ENCODE assay signal across 24 cellular contexts in genomic region chr10:132522521-132523411, GRCh38. TPM values are rescaled to one million over a fixed set of nuclear protein-coding genes. Genes with fewer than 3 reads are reported as not detected.
A peak's percentile ranks its signal among the peaks of the same experiment; 100 is the strongest.
DNase-seq lines count a peak whose midpoint lies in the region; ATAC-seq, FAIRE-seq and TF ChIP-seq lines count a peak whose summit lies in the region.
"Had no signal": no experiment of that assay in that cellular context is flagged by ENCODE, and none has a peak within 500 bp of the region (broad histone marks: within the 10 kb centered on the region; RNA-seq: fewer than 3 reads in every experiment).

No MANE protein-coding gene starts in this region.

- no peak overlapping the region for H4K8ac ChIP-seq in neuronal stem cell (ENCODE audit: low read depth, low read length)

- H4K91ac ChIP-seq in neuronal stem cell (ENCODE audit: low read depth, low read length, poor library complexity) = no peak overlapping the region

- H3K27me3 Mint-ChIP-seq in chondrocyte (ENCODE audit: low read depth) = peaks cover 6% of the 10 kb centered on the region

- H3K9ac ChIP-seq in neuronal stem cell (ENCODE audit: low read depth, low read length, poor library complexity) = no peak overlapping the region
- H3K9ac ChIP-seq: GM23248 had no signal

- H3K36me3 Mint-ChIP-seq in chondrocyte (ENCODE audit: low read depth) = no peaks in the 10 kb centered on the region
- H3K36me3 Mint-ChIP-seq: T-cell, type B pancreatic cell had no signal

- no peak for TF ChIP-seq POLR2A in uterus (IDR thresholded peaks at IDR 0.05)

- H2AFZ ChIP-seq in neuronal stem cell (ENCODE audit: low read length) = no peak overlapping the region
- H2AFZ ChIP-seq: GM23248 had no signal

- H3K9me3 ChIP-seq in neuronal stem cell (replicated peaks in 1 of 2; ENCODE audit: control insufficient read depth in 2 of 2, insufficient read depth in 1 of 2, low read depth in 1 of 2, low read length in 2 of 2) (peaks cover 2 to 4% of the 10 kb centered on the region in 2 donors), uterus (no peaks in the 10 kb centered on the region)
- H3K9me3 ChIP-seq: breast epithelium, psoas muscle had no signal

- H2AK5ac ChIP-seq in neuronal stem cell (ENCODE audit: low read depth, low read length) = no peak overlapping the region

- no peak overlapping the region for H3K4me3 Mint-ChIP-seq in chondrocyte (ENCODE audit: unreplicated experiment)
- H3K4me3 Mint-ChIP-seq: activated T-helper 17 cell treated with anti-CD3 and anti-CD28 coated beads, Interleukin-2, amount 50 U/mL, for 72 hours; CD4-positive, alpha-beta T cell; dendritic cell treated with granulocyte-macrophage colony-stimulating factor and Interleukin-4, amounts not matched to agents 40 ng/mL and 50 ng/mL, for 4 days; nephron progenitor cell; T-cell; type B pancreatic cell had no signal

- H3K79me1 ChIP-seq in neuronal stem cell (ENCODE audit: low read depth, low read length) = no peaks in the 10 kb centered on the region

- DNase-seq in cardiac septum (ENCODE audit: low spot score) = peak; percentile 70
- no peak for DNase-seq in left cardiac atrium
- DNase-seq in chondrocyte (ENCODE audit: low spot score) = peak; percentile 83
- no peak for DNase-seq in neuronal stem cell (ENCODE audit: low spot score)
- peak; percentile 15 to 16 for DNase-seq in uterus
- DNase-seq in dedifferentiated amniotic fluid mesenchymal stem cell (ENCODE audit: extremely low spot score) = no peak
- no peak for DNase-seq in D721Med (ENCODE audit: insufficient read length, low spot score)
- DNase-seq: activated CD4-positive, alpha-beta T cell treated with anti-CD3 and anti-CD28 coated beads for 4 hours; CD4-positive, alpha-beta T cell; GM23248; NCI-H1092; NCI-H1930; NCI-H2227 treated with DMSO at 0.1 percent for 48 hours; NCI-H774; nephron progenitor cell; SHP77; stimulated activated CD4-positive, alpha-beta T cell treated with anti-CD3 and anti-CD28 coated beads, Interleukin-4, amount 100 ng/mL, for 1 hour; stimulated activated naive CD4-positive, alpha-beta T cell had no signal

- peak overlapping the region; percentile 7 for H3K18ac ChIP-seq in neuronal stem cell (ENCODE audit: low read length)

- no peak for FAIRE-seq in D721Med (lab: Jason Lieb, UNC)

- TF ChIP-seq CTCF in chondrocyte (IDR thresholded peaks at IDR 0.05) (no peak), uterus (IDR thresholded peaks at IDR 0.05) (no peak), D721Med (IDR thresholded peaks at IDR 0.05; ENCODE audit: insufficient read depth, missing control alignments) (no peak)

- H3K4me2 ChIP-seq in neuronal stem cell (ENCODE audit: insufficient read depth, low read length, poor library complexity, severe bottlenecking) = no peak overlapping the region

- no peak overlapping the region for H2BK15ac ChIP-seq in neuronal stem cell (ENCODE audit: low read length)

- WGBS in neuronal stem cell (ENCODE audit: extremely low coverage in 2 of 2, insufficient read length in 2 of 2, insufficient replicate concordance in 1 of 2), 2 donors = no CpG with 5 or more reads among the region's 14 CpGs

- H3K23ac ChIP-seq in neuronal stem cell (ENCODE audit: low read depth, low read length, poor library complexity) = peak overlapping the region; percentile 14

- H3K27ac Mint-ChIP-seq in chondrocyte (ENCODE audit: unreplicated experiment) = no peak overlapping the region
- H3K27ac Mint-ChIP-seq: activated T-helper 17 cell treated with anti-CD3 and anti-CD28 coated beads, Interleukin-2, amount 50 U/mL, for 72 hours; CD4-positive, alpha-beta T cell; dendritic cell treated with granulocyte-macrophage colony-stimulating factor and Interleukin-4, amounts not matched to agents 40 ng/mL and 50 ng/mL, for 4 days; nephron progenitor cell; T-cell; type B pancreatic cell had no signal

- no peaks in the 10 kb centered on the region for H3K9me3 Mint-ChIP-seq in chondrocyte (ENCODE audit: low read depth)
- H3K9me3 Mint-ChIP-seq: activated T-helper 17 cell treated with anti-CD3 and anti-CD28 coated beads, Interleukin-2, amount 50 U/mL, for 72 hours; CD4-positive, alpha-beta T cell; dendritic cell treated with granulocyte-macrophage colony-stimulating factor and Interleukin-4, amounts not matched to agents 40 ng/mL and 50 ng/mL, for 4 days; T-cell; type B pancreatic cell had no signal

- no peak for ATAC-seq in left cardiac atrium
- ATAC-seq: activated T-helper 17 cell treated with anti-CD3 and anti-CD28 coated beads, Interleukin-2, amount 50 U/mL, for 72 hours; psoas muscle; T-cell had no signal

- H3K14ac ChIP-seq in neuronal stem cell (ENCODE audit: low read length) = peak overlapping the region; percentile 13

- no peak overlapping the region for H2BK5ac ChIP-seq in neuronal stem cell (ENCODE audit: low read length)

- H3K27ac ChIP-seq in neuronal stem cell (replicated peaks; ENCODE audit: low read length) (no peak overlapping the region), uterus (no peak overlapping the region)
- H3K27ac ChIP-seq: breast epithelium, GM23248, psoas muscle had no signal

- no peak overlapping the region for H3K4ac ChIP-seq in neuronal stem cell (ENCODE audit: low read length)

- H3K36me3 ChIP-seq in neuronal stem cell (replicated peaks in 1 of 2; ENCODE audit: control insufficient read depth in 2 of 2, insufficient read depth in 2 of 2, low read length in 2 of 2) (no peaks in the 10 kb centered on the region), uterus (no peaks in the 10 kb centered on the region)
- H3K36me3 ChIP-seq: breast epithelium had no signal

- peaks cover 16 to 27% of the 10 kb centered on the region in 2 donors for H3K4me1 ChIP-seq in neuronal stem cell (ENCODE audit: control insufficient read depth in 2 of 2, insufficient read depth in 1 of 2, low read depth in 1 of 2, low read length in 2 of 2)
- peaks cover 8 to 23% of the 10 kb centered on the region in 2 donors for H3K4me1 ChIP-seq in uterus

- intact Hi-C loops in cardiac septum (cut with DNase I) (no loop called here), left cardiac atrium (cut with DNase I) (no loop called here), uterus (cut with DNase I; ENCODE audit: low total_unique reads) (no loop called here)

- H3K27me3 ChIP-seq in neuronal stem cell (ENCODE audit: control insufficient read depth in 3 of 3, insufficient read depth in 3 of 3, low read depth in 1 of 3, low read length in 3 of 3) (peaks cover 2 to 28% (median 28%) of the 10 kb centered on the region in 3 experiments), uterus (no peaks in the 10 kb centered on the region)

- H3K4me1 Mint-ChIP-seq in chondrocyte (ENCODE audit: low read depth) = peaks cover 42% of the 10 kb centered on the region
- H3K4me1 Mint-ChIP-seq: activated T-helper 17 cell treated with anti-CD3 and anti-CD28 coated beads, Interleukin-2, amount 50 U/mL, for 72 hours; T-cell had no signal

- no peak overlapping the region for H2BK12ac ChIP-seq in neuronal stem cell (ENCODE audit: low read length)

- H3K4me3 ChIP-seq in neuronal stem cell (ENCODE audit: low read length in 2 of 2) = no peak overlapping the region
- no peak overlapping the region for H3K4me3 ChIP-seq in uterus
- H3K4me3 ChIP-seq: breast epithelium, GM23248, psoas muscle had no signal

- no peak overlapping the region for H2BK120ac ChIP-seq in neuronal stem cell (ENCODE audit: low read depth, low read length)

RNA-seq across cellular contexts. Expression of gene INPP5A, which starts 14.8 kb away (rescaled TPM):
- total RNA-seq in cardiac septum (121 TPM), left cardiac atrium (10 to 100 TPM; 74.4 to 95.3 TPM), chondrocyte (29.5 to 40.6 TPM (median 40.1 TPM) in 3 replicates), uterus (100 to 1,000 TPM in 1 of 4 donors, 10 to 100 TPM in 3; 22.5 to 160 (median 93.2) TPM)
- polyA plus RNA-seq in neuronal stem cell (2013, experiment 1 of 2) = 13.4 TPM
- polyA plus RNA-seq in neuronal stem cell (2013, experiment 2 of 2) = 13.7 TPM

Comparison
In these comparisons a context has a peak if more than half of its experiments do, and no peak if none do; other contexts are left out.
1. DNase-seq: peak in cardiac septum (single experiment), chondrocyte (single experiment) and uterus (2 of 2); none in left cardiac atrium (single experiment), neuronal stem cell (single experiment), dedifferentiated amniotic fluid mesenchymal stem cell (single experiment) and D721Med (single experiment).